In the genomic region with DNA sequence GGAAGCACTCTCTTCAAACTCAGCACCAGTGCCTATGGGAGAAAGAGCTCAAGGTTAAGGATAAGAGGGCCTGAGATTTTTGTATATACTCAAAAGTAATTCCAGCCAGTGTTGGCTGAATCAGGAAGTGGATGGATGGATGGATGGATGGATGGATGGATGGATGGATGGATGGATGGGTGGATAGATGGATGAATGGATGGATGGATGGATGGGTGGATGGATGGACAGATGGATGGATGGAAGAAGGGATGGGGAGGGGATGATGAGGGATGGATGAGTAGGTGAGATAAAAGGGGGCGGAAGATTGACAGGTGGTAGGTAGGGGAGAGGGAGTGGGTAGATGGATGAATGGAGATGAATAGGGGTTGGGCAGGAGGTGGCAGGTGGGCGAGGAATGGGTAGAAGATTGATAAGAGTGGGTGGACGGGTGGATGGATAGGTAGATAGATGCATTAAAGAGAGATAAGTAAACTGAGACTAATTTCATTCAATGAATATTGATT, we compare ENCODE assay signal across 22 cellular contexts. TPM values are rescaled to one million over a fixed set of nuclear protein-coding genes. Genes with fewer than 3 reads are reported as not detected.
"Had no signal": no experiment of that assay in that cellular context is flagged by ENCODE, and none has a peak within 500 bp of the region (broad histone marks: within the 10 kb centered on the region; RNA-seq: fewer than 3 reads in every experiment).

No MANE protein-coding gene starts in this region.

- H3K27ac Mint-ChIP-seq: activated naive CD4-positive, alpha-beta T cell treated with anti-CD3 and anti-CD28 coated beads, Interleukin-2, amount 10 ng/mL, durations not matched to agents 7 days and 5 days; dendritic cell treated with granulocyte-macrophage colony-stimulating factor and Interleukin-4, amounts not matched to agents 40 ng/mL and 50 ng/mL, for 4 days had no signal

- H3K4me1 Mint-ChIP-seq: activated naive CD4-positive, alpha-beta T cell treated with anti-CD3 and anti-CD28 coated beads, Interleukin-2, amount 10 ng/mL, durations not matched to agents 7 days and 5 days; central memory CD8-positive, alpha-beta T cell had no signal

- H3K4me3 Mint-ChIP-seq: activated naive CD4-positive, alpha-beta T cell treated with anti-CD3 and anti-CD28 coated beads, Interleukin-2, amount 10 ng/mL, durations not matched to agents 7 days and 5 days; central memory CD8-positive, alpha-beta T cell; dendritic cell treated with granulocyte-macrophage colony-stimulating factor and Interleukin-4, amounts not matched to agents 40 ng/mL and 50 ng/mL, for 4 days; nephron had no signal

- H3K9me3 ChIP-seq: right atrium auricular region, stomach, tibial nerve had no signal

- H3K27ac ChIP-seq: right atrium auricular region, tibial nerve had no signal

- H3K9me3 Mint-ChIP-seq: activated naive CD4-positive, alpha-beta T cell treated with anti-CD3 and anti-CD28 coated beads, Interleukin-2, amount 10 ng/mL, durations not matched to agents 7 days and 5 days; brain; central memory CD8-positive, alpha-beta T cell; dendritic cell treated with granulocyte-macrophage colony-stimulating factor and Interleukin-4, amounts not matched to agents 40 ng/mL and 50 ng/mL, for 4 days; nephron had no signal

- FAIRE-seq: TTC549 had no signal

- H3K36me3 ChIP-seq: right atrium auricular region, stomach, tibial nerve had no signal

- H3K4me3 ChIP-seq: right atrium auricular region, skin epidermis, tibial nerve had no signal

- H3K36me3 Mint-ChIP-seq: activated naive CD4-positive, alpha-beta T cell treated with anti-CD3 and anti-CD28 coated beads, Interleukin-2, amount 10 ng/mL, durations not matched to agents 7 days and 5 days; brain had no signal

- DNase-seq: activated CD4-positive, alpha-beta T cell treated with anti-CD3 and anti-CD28 coated beads, Interleukin-2, amount 50 U/mL, for 1 hour; activated CD4-positive, CD25-positive, alpha-beta regulatory T cell; activated CD8-positive, alpha-beta memory T cell treated with anti-CD3 and anti-CD28 coated beads for 24 hours; activated naive CD4-positive, alpha-beta T cell treated with anti-CD3 and anti-CD28 coated beads, Interleukin-2, amount 10 ng/mL, durations not matched to agents 7 days and 5 days; amniotic stem cell; effector memory CD4-positive, alpha-beta T cell; foreskin melanocyte; occipital lobe; stimulated activated CD8-positive, alpha-beta memory T cell treated with anti-CD3 and anti-CD28 coated beads, Interleukin-4, amount 100 ng/mL, for 48 hours; stomach had no signal

- H3K27me3 ChIP-seq: right atrium auricular region, tibial nerve had no signal

- H3K27me3 Mint-ChIP-seq: brain had no signal

RNA-seq across cellular contexts. Expression of a gene that starts 4.1 kb away (rescaled TPM):
- total RNA-seq: T-helper 2 cell treated with Interferon-gamma antibody and Interleukin-4, amounts not matched to agents 100 ng/mL and 5 ng/mL, for 36 hours had no signal

RNA-seq across cellular contexts. Expression of a gene that starts 17.8 kb away (rescaled TPM):
- total RNA-seq: mesenteric fat pad, occipital lobe, tibial nerve had no signal

RNA-seq across cellular contexts. Expression of a gene that starts 28.2 kb away (rescaled TPM):
- total RNA-seq: liver; mesenteric fat pad; occipital lobe; posterior vena cava; right atrium auricular region; stomach; T-helper 2 cell treated with Interferon-gamma antibody and Interleukin-4, amounts not matched to agents 100 ng/mL and 5 ng/mL, for 36 hours; tibial nerve had no signal
- polyA plus RNA-seq: liver had no signal
